1 cellular context compared by ENCODE assay signal in the genomic region with DNA sequence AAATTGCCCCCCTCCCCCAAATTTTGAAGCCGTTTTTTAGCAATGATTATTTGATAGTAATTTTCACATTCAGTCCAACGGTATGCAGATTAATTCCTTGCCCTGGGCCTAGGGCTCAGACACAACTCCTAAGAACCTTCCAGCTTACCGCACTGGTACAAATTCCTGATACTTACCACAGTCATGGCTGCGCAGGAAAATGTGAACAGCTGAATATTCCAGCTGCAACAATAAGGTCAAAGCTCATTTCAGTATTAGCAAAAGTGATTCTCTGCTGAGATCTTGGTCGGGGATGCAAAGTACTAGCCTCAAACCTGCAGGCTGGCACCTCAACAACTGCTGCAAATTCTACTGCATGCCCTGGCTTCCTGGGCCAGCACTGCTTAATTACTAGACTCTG.
TF ChIP-seq lines count a peak whose summit lies in the region.

No MANE protein-coding gene starts in this region.

TF ChIP-seq in GM12878, 131 proteins besides CTCF, POLR2A, EP300 and RAD21:
- TF ChIP-seq, protein P1, sequence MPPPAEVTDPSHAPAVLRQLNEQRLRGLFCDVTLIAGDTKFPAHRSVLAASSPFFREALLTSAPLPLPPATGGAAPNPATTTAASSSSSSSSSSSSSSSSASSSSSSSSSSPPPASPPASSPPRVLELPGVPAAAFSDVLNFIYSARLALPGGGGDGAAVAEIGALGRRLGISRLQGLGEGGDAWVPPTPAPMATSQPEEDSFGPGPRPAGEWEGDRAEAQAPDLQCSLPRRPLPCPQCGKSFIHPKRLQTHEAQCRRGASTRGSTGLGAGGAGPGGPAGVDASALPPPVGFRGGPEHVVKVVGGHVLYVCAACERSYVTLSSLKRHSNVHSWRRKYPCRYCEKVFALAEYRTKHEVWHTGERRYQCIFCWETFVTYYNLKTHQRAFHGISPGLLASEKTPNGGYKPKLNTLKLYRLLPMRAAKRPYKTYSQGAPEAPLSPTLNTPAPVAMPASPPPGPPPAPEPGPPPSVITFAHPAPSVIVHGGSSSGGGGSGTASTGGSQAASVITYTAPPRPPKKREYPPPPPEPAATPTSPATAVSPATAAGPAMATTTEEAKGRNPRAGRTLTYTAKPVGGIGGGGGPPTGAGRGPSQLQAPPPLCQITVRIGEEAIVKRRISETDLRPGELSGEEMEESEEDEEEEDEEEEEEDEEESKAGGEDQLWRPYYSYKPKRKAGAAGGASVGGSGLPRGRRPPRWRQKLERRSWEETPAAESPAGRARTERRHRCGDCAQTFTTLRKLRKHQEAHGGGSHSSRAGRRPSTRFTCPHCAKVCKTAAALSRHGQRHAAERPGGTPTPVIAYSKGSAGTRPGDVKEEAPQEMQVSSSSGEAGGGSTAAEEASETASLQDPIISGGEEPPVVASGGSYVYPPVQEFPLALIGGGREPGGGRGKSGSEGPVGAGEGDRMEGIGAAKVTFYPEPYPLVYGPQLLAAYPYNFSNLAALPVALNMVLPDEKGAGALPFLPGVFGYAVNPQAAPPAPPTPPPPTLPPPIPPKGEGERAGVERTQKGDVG (CRISPR knock-in tag; IDR thresholded peaks at IDR 0.05): no peak
- no peak for TF ChIP-seq EZH2 (IDR thresholded peaks at IDR 0.05; ENCODE audit: borderline replicate concordance, control insufficient read depth, low read depth, low read length)
- no peak for TF ChIP-seq CREB1 (IDR thresholded peaks at IDR 0.05; ENCODE audit: low read depth)
- no peak for TF ChIP-seq SUPT20H (IDR thresholded peaks at IDR 0.05; ENCODE audit: borderline replicate concordance, control insufficient read depth, low read depth, low read length)
- TF ChIP-seq, protein P2, sequence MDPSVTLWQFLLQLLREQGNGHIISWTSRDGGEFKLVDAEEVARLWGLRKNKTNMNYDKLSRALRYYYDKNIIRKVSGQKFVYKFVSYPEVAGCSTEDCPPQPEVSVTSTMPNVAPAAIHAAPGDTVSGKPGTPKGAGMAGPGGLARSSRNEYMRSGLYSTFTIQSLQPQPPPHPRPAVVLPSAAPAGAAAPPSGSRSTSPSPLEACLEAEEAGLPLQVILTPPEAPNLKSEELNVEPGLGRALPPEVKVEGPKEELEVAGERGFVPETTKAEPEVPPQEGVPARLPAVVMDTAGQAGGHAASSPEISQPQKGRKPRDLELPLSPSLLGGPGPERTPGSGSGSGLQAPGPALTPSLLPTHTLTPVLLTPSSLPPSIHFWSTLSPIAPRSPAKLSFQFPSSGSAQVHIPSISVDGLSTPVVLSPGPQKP (IDR thresholded peaks at IDR 0.05; ENCODE audit: low read depth, low read length): no peak
- no peak for TF ChIP-seq MYB (IDR thresholded peaks at IDR 0.05; ENCODE audit: borderline replicate concordance, low read depth, low read length)
- TF ChIP-seq, protein P3, sequence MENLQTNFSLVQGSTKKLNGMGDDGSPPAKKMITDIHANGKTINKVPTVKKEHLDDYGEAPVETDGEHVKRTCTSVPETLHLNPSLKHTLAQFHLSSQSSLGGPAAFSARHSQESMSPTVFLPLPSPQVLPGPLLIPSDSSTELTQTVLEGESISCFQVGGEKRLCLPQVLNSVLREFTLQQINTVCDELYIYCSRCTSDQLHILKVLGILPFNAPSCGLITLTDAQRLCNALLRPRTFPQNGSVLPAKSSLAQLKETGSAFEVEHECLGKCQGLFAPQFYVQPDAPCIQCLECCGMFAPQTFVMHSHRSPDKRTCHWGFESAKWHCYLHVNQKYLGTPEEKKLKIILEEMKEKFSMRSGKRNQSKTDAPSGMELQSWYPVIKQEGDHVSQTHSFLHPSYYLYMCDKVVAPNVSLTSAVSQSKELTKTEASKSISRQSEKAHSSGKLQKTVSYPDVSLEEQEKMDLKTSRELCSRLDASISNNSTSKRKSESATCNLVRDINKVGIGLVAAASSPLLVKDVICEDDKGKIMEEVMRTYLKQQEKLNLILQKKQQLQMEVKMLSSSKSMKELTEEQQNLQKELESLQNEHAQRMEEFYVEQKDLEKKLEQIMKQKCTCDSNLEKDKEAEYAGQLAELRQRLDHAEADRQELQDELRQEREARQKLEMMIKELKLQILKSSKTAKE (IDR thresholded peaks at IDR 0.05; ENCODE audit: low read depth, poor library complexity, severe bottlenecking): no peak
- no peak for TF ChIP-seq TCF7 (IDR thresholded peaks at IDR 0.05; ENCODE audit: borderline replicate concordance)
- TF ChIP-seq USF1 (IDR thresholded peaks at IDR 0.05; ENCODE audit: borderline replicate concordance, extremely low read length, insufficient read depth, low read depth, low read length): no peak
- no peak for TF ChIP-seq IKZF2 (IDR thresholded peaks at IDR 0.05)
TF ChIP-seq in GM12878: peak in this region for 0.
